ENCODE assay signal across 8 cellular contexts in the genomic region with DNA sequence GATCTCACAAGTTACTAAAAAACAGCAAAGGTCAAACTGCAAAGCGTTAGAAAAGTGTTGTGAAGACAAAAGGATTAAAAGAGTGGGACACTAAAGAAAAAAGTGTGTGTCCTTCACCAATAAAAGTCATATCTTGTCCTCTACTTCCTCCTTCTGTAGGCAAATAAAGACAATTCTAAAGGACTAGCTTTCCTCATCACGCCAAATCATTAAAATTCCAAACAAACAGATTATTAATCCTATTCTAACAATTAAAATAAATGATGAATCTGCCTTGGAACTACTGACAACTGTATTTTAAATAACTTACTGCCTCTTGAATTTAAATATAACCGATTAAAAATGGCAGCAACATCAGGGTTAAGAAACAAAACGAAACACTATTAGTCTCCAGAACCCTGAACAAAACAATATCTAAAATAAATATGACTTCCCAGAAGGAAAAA. TPM values are rescaled to one million over a fixed set of nuclear protein-coding genes. Genes with fewer than 3 reads are reported as not detected.
DNase-seq lines count a peak whose midpoint lies in the region; ATAC-seq and TF ChIP-seq lines count a peak whose summit lies in the region.
"Not testable (repeated sequence)": the region's sequence is repeated elsewhere in the genome, so short reads cannot be mapped to it uniquely, and the experiment has no call there.

No MANE protein-coding gene starts in this region.

- H3K4me1 Mint-ChIP-seq in CD4-positive, alpha-beta T cell (ENCODE audit: low read depth) = peaks cover 64% of the 10 kb centered on the region
- H3K4me1 Mint-ChIP-seq in activated naive CD8-positive, alpha-beta T cell (ENCODE audit: low read depth) = peaks cover 58% of the 10 kb centered on the region
- peaks cover 58% of the 10 kb centered on the region for H3K4me1 Mint-ChIP-seq in nephron

- not testable (repeated sequence) for DNase-seq in CD4-positive, alpha-beta T cell; IMR-90; SK-N-SH

- not testable (repeated sequence) for TF ChIP-seq EP300 in SK-N-SH (IDR thresholded peaks at IDR 0.05; ENCODE audit: borderline replicate concordance in 1 of 2, low read depth in 1 of 2, low read length in 1 of 2)

- not testable (repeated sequence) for TF ChIP-seq RAD21 in IMR-90 (IDR thresholded peaks at IDR 0.05; ENCODE audit: low read length); SK-N-SH (IDR thresholded peaks at IDR 0.05; ENCODE audit: low read length)

- H3K79me1 ChIP-seq in IMR-90 (ENCODE audit: low read depth in 1 of 2, low read length in 2 of 2) = not testable (repeated sequence)

- peaks cover 73% of the 10 kb centered on the region for H3K79me2 ChIP-seq in SK-N-SH (ENCODE audit: insufficient read depth)

- H4K5ac ChIP-seq in IMR-90 (ENCODE audit: low read depth, low read length) = peak overlapping the region; percentile 49

- dilution Hi-C loops in IMR-90 (cut with HindIII; ENCODE audit: low sequenced_read_pairs, unreplicated experiment) = not testable (repeated sequence)

- H3K9ac ChIP-seq in IMR-90 (ENCODE audit: low read depth, low read length) (peak overlapping the region; percentile 83), SK-N-SH (peak overlapping the region; percentile 100), iPS-18a (ENCODE audit: low read length) (peak overlapping the region; percentile 86)
- not testable (repeated sequence) for H3K9ac ChIP-seq in endocrine pancreas (ENCODE audit: control insufficient read depth, insufficient read depth, low read length); stomach smooth muscle (ENCODE audit: low read length in 2 of 2)

- H3K4me3 Mint-ChIP-seq in CD4-positive, alpha-beta T cell = peak overlapping the region; percentile 99
- peak overlapping the region; percentile 98 for H3K4me3 Mint-ChIP-seq in activated naive CD8-positive, alpha-beta T cell
- H3K4me3 Mint-ChIP-seq in nephron = peak overlapping the region; percentile 90 to 99 (median 95)

- POLR2A ChIA-PET in CD4-positive, alpha-beta T cell (lab: Charles Lee) = interaction anchor here (0.7 to 7.6 kb wide), 7 partner anchors 9 to 309 kb away, joined by 3 to 111 read pairs (median 9); no protein-coding TSS in a partner anchor
- POLR2A ChIA-PET in IMR-90 (lab: Charles Lee; ENCODE audit: unreplicated experiment) = not testable (repeated sequence)
- POLR2A ChIA-PET in SK-N-SH (lab: Yijun Ruan, JAX) = interaction anchor here (0.6 kb wide), 1 partner anchor 326 kb away, joined by 3 read pairs; no protein-coding TSS in a partner anchor

- 0% methylated on average over 1 of the region's 4 CpGs; no CpG with 5 or more reads in 1 of the 2 experiments for WGBS in IMR-90 (ENCODE audit: extremely low coverage in 2 of 2, insufficient read length in 1 of 2), 2 experiments
- WGBS in SK-N-SH (ENCODE audit: low lambda C conversion rate) = 26% methylated on average over 4 of the region's 4 CpGs

- H3K4ac ChIP-seq in IMR-90 (ENCODE audit: low read depth, low read length) = peak overlapping the region; percentile 60

- H3K27ac ChIP-seq in CD4-positive, alpha-beta T cell (ENCODE audit: low read depth, low read length) = peak overlapping the region; percentile 94
- peak overlapping the region; percentile 66; the same call in 1 of the 2 replicates for H3K27ac ChIP-seq in IMR-90 (ENCODE audit: insufficient read depth, low read length)
- H3K27ac ChIP-seq in SK-N-SH (ENCODE audit: low read depth in 2 of 2, low read length in 1 of 2) = peak overlapping the region; percentile 34 to 98
- H3K27ac ChIP-seq in iPS-18a (ENCODE audit: low read length) = peak overlapping the region; percentile 15
- peak overlapping the region; percentile 73 for H3K27ac ChIP-seq in stomach smooth muscle (ENCODE audit: low read length)

- not testable (repeated sequence) for H2AFZ ChIP-seq in IMR-90 (replicated peaks; ENCODE audit: low read length, poor library complexity); SK-N-SH (ENCODE audit: low read depth)

- H4K91ac ChIP-seq in IMR-90 (ENCODE audit: insufficient read depth, low read depth, low read length) = not testable (repeated sequence)

- H2BK5ac ChIP-seq in IMR-90 (ENCODE audit: low read depth, low read length, poor library complexity, severe bottlenecking) = peak overlapping the region; percentile 87

- H3K27me3 ChIP-seq in CD4-positive, alpha-beta T cell (ENCODE audit: control insufficient read depth, insufficient read depth, low read length); IMR-90 (ENCODE audit: control insufficient read depth, insufficient read depth, low read length); SK-N-SH (ENCODE audit: insufficient read depth); endocrine pancreas (ENCODE audit: control insufficient read depth, insufficient read depth, low read length); iPS-18a (ENCODE audit: control insufficient read depth, insufficient read depth, low read length); stomach smooth muscle (ENCODE audit: control insufficient read depth in 1 of 2, insufficient read depth in 2 of 2, low read length in 2 of 2): not testable (repeated sequence)

- H3K4me2 ChIP-seq in IMR-90 (ENCODE audit: low read depth, low read length) (peak overlapping the region; percentile 71), SK-N-SH (peak overlapping the region; percentile 82)

- not testable (repeated sequence) for H3K9me2 ChIP-seq in SK-N-SH

- BruUV-seq in IMR-90 (replicated peaks; lab: Mats Ljungman, UMichigan) = not testable (repeated sequence)

- H4K20me1 ChIP-seq in IMR-90 (ENCODE audit: insufficient read depth, low read length); SK-N-SH (ENCODE audit: insufficient read depth): not testable (repeated sequence)

- H3K4me3 ChIP-seq in IMR-90 (ENCODE audit: insufficient read depth, low read depth, low read length) (peak overlapping the region; percentile 71), SK-N-SH (ENCODE audit: low read depth in 2 of 2, low read length in 1 of 2) (peak overlapping the region; percentile 76 to 77; a peak in 3 of 4 replicates), endocrine pancreas (ENCODE audit: control insufficient read depth, insufficient read depth, low read length) (peak overlapping the region; percentile 52), iPS-18a (ENCODE audit: low read length) (peak overlapping the region; percentile 81)
- not testable (repeated sequence) for H3K4me3 ChIP-seq in stomach smooth muscle (ENCODE audit: low read length in 2 of 2)

- H2BK15ac ChIP-seq in IMR-90 (ENCODE audit: low read depth, low read length) = not testable (repeated sequence)

- peak overlapping the region; percentile 71; the same call in 1 of the 2 replicates for H2BK120ac ChIP-seq in IMR-90 (ENCODE audit: low read depth, low read length)

- peaks cover 27% of the 10 kb centered on the region for H3K36me3 Mint-ChIP-seq in CD4-positive, alpha-beta T cell (ENCODE audit: low read depth)
- not testable (repeated sequence) for H3K36me3 Mint-ChIP-seq in activated naive CD8-positive, alpha-beta T cell; nephron (ENCODE audit: low read depth)

- in situ Hi-C loops in IMR-90 (cut with MboI; ENCODE audit: low sequenced_read_pairs) = not testable (repeated sequence)

- not testable (repeated sequence) for H3K27me3 Mint-ChIP-seq in CD4-positive, alpha-beta T cell; activated naive CD8-positive, alpha-beta T cell; nephron (ENCODE audit: low read depth)

- H3K9me1 ChIP-seq in IMR-90 (ENCODE audit: insufficient read depth, low read length) = not testable (repeated sequence)

- H3K4me1 ChIP-seq in IMR-90 (ENCODE audit: control insufficient read depth, insufficient read depth, low read length); endocrine pancreas (ENCODE audit: control insufficient read depth, insufficient read depth, low read length); stomach smooth muscle (ENCODE audit: control insufficient read depth, insufficient read depth, low read length): not testable (repeated sequence)
- H3K4me1 ChIP-seq in SK-N-SH (ENCODE audit: control insufficient read depth in 1 of 2, insufficient read depth in 2 of 2, low read depth in 1 of 2, low read length in 1 of 2) = peaks cover 5 to 25% of the 10 kb centered on the region in 2 experiments; a peak in 3 of 4 replicates
- H3K4me1 ChIP-seq in iPS-18a (ENCODE audit: control insufficient read depth, low read depth, low read length) = peaks cover 42% of the 10 kb centered on the region

- H3K56ac ChIP-seq in IMR-90 (ENCODE audit: extremely low read depth, insufficient read depth, low read length) = peak overlapping the region; percentile 76; the same call in 1 of the 2 replicates

- not testable (repeated sequence) for H2AK5ac ChIP-seq in IMR-90 (ENCODE audit: low read depth, low read length)

- CTCF ChIA-PET in CD4-positive, alpha-beta T cell (lab: Charles Lee) = interaction anchor here (1.5 kb wide), 1 partner anchor 325 kb away, joined by 3 read pairs; no protein-coding TSS in a partner anchor
- CTCF ChIA-PET in IMR-90 (lab: Yijun Ruan, JAX) = not testable (repeated sequence)
- CTCF ChIA-PET in SK-N-SH (lab: Yijun Ruan, JAX) = interaction anchor here (1.4 kb wide), 1 partner anchor 324 kb away, joined by 3 read pairs; no protein-coding TSS in a partner anchor

- H3K14ac ChIP-seq in IMR-90 (replicated peaks; ENCODE audit: low read depth, low read length) = peak overlapping the region; percentile 94; the same call in 1 of the 2 replicates

- peak overlapping the region; percentile 38 for H3K18ac ChIP-seq in IMR-90 (ENCODE audit: low read depth, low read length)

- not testable (repeated sequence) for H2AK9ac ChIP-seq in IMR-90 (replicated peaks; ENCODE audit: low read depth, low read length, poor library complexity)

- intact Hi-C loops in CD4-positive, alpha-beta T cell (cut with DNase I, micrococcal nuclease) = not testable (repeated sequence)
- intact Hi-C loops in IMR-90 (cut with micrococcal nuclease) = loop anchor here (5.0 kb wide), 1 partner anchor 146 kb away; no protein-coding TSS in a partner anchor

- H4K8ac ChIP-seq in IMR-90 (ENCODE audit: low read depth in 2 of 2, low read length in 2 of 2) = peak overlapping the region in 1 of 2 experiments; percentile 57; a peak in 2 of 4 replicates

- not testable (repeated sequence) for H3K9me3 ChIP-seq in CD4-positive, alpha-beta T cell (ENCODE audit: control insufficient read depth, low read length); IMR-90 (ENCODE audit: control insufficient read depth, insufficient read depth, low read length); SK-N-SH; endocrine pancreas (ENCODE audit: control insufficient read depth, low read length); iPS-18a (ENCODE audit: control insufficient read depth, low read depth, low read length); stomach smooth muscle (ENCODE audit: control insufficient read depth in 2 of 2, low read length in 2 of 2)

- H3K36me3 ChIP-seq in IMR-90 (ENCODE audit: control insufficient read depth, insufficient read depth, low read length); SK-N-SH (replicated peaks in 1 of 2; ENCODE audit: control insufficient read depth in 1 of 2, insufficient read depth in 2 of 2, low read length in 1 of 2); endocrine pancreas (ENCODE audit: control insufficient read depth, insufficient read depth, low read length); iPS-18a (ENCODE audit: control insufficient read depth, low read depth, low read length); stomach smooth muscle (ENCODE audit: control insufficient read depth in 2 of 2, insufficient read depth in 2 of 2, low read length in 2 of 2): not testable (repeated sequence)

- peaks cover 20% of the 10 kb centered on the region for H3F3A ChIP-seq in SK-N-SH (replicated peaks; ENCODE audit: insufficient read depth)

- not testable (repeated sequence) for TF ChIP-seq CTCF in CD4-positive, alpha-beta T cell (IDR thresholded peaks at IDR 0.05); IMR-90 (conservative IDR thresholded peaks at IDR 0.05; ENCODE audit: low read depth, low read length); SK-N-SH (IDR thresholded peaks at IDR 0.05); nephron (IDR thresholded peaks at IDR 0.05; ENCODE audit: unreplicated experiment in 3 of 3)

- H2BK20ac ChIP-seq in IMR-90 (ENCODE audit: low read depth, low read length) = not testable (repeated sequence)

- ATAC-seq in CD4-positive, alpha-beta T cell (ENCODE audit: poor library complexity); IMR-90 (ENCODE audit: low read depth): not testable (repeated sequence)

- not testable (repeated sequence) for TF ChIP-seq POLR2A in IMR-90 (IDR thresholded peaks at IDR 0.05; ENCODE audit: low read depth, low read length)

- H3K23ac ChIP-seq in IMR-90 (ENCODE audit: low read depth, low read length) = peak overlapping the region; percentile 87

- peak overlapping the region; percentile 100 for H3K27ac Mint-ChIP-seq in CD4-positive, alpha-beta T cell
- peak overlapping the region; percentile 100 for H3K27ac Mint-ChIP-seq in activated naive CD8-positive, alpha-beta T cell
- H3K27ac Mint-ChIP-seq in nephron = peak overlapping the region; percentile 98 to 99 (median 99)

- H3K9me3 Mint-ChIP-seq in CD4-positive, alpha-beta T cell; activated naive CD8-positive, alpha-beta T cell (ENCODE audit: low read depth); nephron: not testable (repeated sequence)

RNA-seq across cellular contexts. Expression of a gene that starts 2.4 kb away (rescaled TPM):
- total RNA-seq in CD4-positive, alpha-beta T cell = 10 to 100 TPM; 83.5 to 87.4 TPM
- total RNA-seq in IMR-90 (2012; rRNA removed) = 25.8 and 27.8 TPM in 2 replicates
- polyA plus RNA-seq in IMR-90 (2012; rRNA removed) = 6.9 and 9.1 TPM in 2 replicates
- polyA plus RNA-seq in IMR-90 (2012; cell fraction: cytosol; rRNA removed) = 2.4 and 4.1 TPM in 2 replicates
- 3.4 and 8.6 TPM in 2 replicates for polyA plus RNA-seq in IMR-90 (2012; cell fraction: nucleus; rRNA removed; ENCODE audit: low replicate concordance)
- polyA plus RNA-seq in SK-N-SH (2012; rRNA removed) = 6.9 and 7.1 TPM in 2 replicates
- polyA plus RNA-seq in SK-N-SH (2012; cell fraction: cytosol; rRNA removed) = 7.6 and 8.5 TPM in 2 replicates
- polyA plus RNA-seq in SK-N-SH (2012; cell fraction: nucleus; rRNA removed) = 13.4 and 14.5 TPM in 2 replicates

Comparison
In these comparisons a context has a peak if more than half of its experiments do, and no peak if none do; other contexts are left out.
1. H3K27ac ChIP-seq: peak in every context shown above with its lines; median percentile 94 in CD4-positive, alpha-beta T cell; 73 in stomach smooth muscle; 66 in IMR-90; 66 in SK-N-SH; 15 in iPS-18a.